8 cellular contexts compared by ENCODE assay signal in genomic region chr7:37732253-37732652, GRCh38. TPM values are rescaled to one million over a fixed set of nuclear protein-coding genes. Genes with fewer than 3 reads are reported as not detected.
DNase-seq lines count a peak whose midpoint lies in the region; ATAC-seq and TF ChIP-seq lines count a peak whose summit lies in the region.

No MANE protein-coding gene starts in this region.

- peak overlapping the region; percentile 7 for H3K4me3 ChIP-seq in mononuclear cell (ENCODE audit: low read length)

- no peaks in the 10 kb centered on the region for H3K9me3 Mint-ChIP-seq in activated CD4-positive, alpha-beta T cell treated with anti-CD3 and anti-CD28 coated beads, Interleukin-2, amount 10 ng/mL, durations not matched to agents 24 days and 14 days
- H3K9me3 Mint-ChIP-seq in dendritic cell treated with granulocyte-macrophage colony-stimulating factor and Interleukin-4, amounts not matched to agents 40 ng/mL and 50 ng/mL, for 4 days = no peaks in the 10 kb centered on the region

- H3K4me3 Mint-ChIP-seq in activated CD4-positive, alpha-beta T cell treated with anti-CD3 and anti-CD28 coated beads, Interleukin-2, amount 10 ng/mL, durations not matched to agents 24 days and 14 days = no peak overlapping the region
- no peak overlapping the region for H3K4me3 Mint-ChIP-seq in dendritic cell treated with granulocyte-macrophage colony-stimulating factor and Interleukin-4, amounts not matched to agents 40 ng/mL and 50 ng/mL, for 4 days

- peaks cover 9% of the 10 kb centered on the region for H3K27me3 Mint-ChIP-seq in activated CD4-positive, alpha-beta T cell treated with anti-CD3 and anti-CD28 coated beads, Interleukin-2, amount 10 ng/mL, durations not matched to agents 24 days and 14 days
- H3K27me3 Mint-ChIP-seq in dendritic cell treated with granulocyte-macrophage colony-stimulating factor and Interleukin-4, amounts not matched to agents 40 ng/mL and 50 ng/mL, for 4 days = no peaks in the 10 kb centered on the region

- no peaks in the 10 kb centered on the region for H3K4me1 Mint-ChIP-seq in activated CD4-positive, alpha-beta T cell treated with anti-CD3 and anti-CD28 coated beads, Interleukin-2, amount 10 ng/mL, durations not matched to agents 24 days and 14 days
- H3K4me1 Mint-ChIP-seq in dendritic cell treated with granulocyte-macrophage colony-stimulating factor and Interleukin-4, amounts not matched to agents 40 ng/mL and 50 ng/mL, for 4 days (ENCODE audit: low read depth) = peaks cover 51% of the 10 kb centered on the region

- H3K27ac Mint-ChIP-seq in activated CD4-positive, alpha-beta T cell treated with anti-CD3 and anti-CD28 coated beads, Interleukin-2, amount 10 ng/mL, durations not matched to agents 24 days and 14 days = no peak overlapping the region
- H3K27ac Mint-ChIP-seq in dendritic cell treated with granulocyte-macrophage colony-stimulating factor and Interleukin-4, amounts not matched to agents 40 ng/mL and 50 ng/mL, for 4 days = peak overlapping the region; percentile 28

- intact Hi-C loops in activated CD4-positive, alpha-beta T cell treated with anti-CD3 and anti-CD28 coated beads, Interleukin-2, amount 10 ng/mL, durations not matched to agents 24 days and 14 days (cut with micrococcal nuclease) = no loop called here
- intact Hi-C loops in dendritic cell treated with granulocyte-macrophage colony-stimulating factor and Interleukin-4, amounts not matched to agents 40 ng/mL and 50 ng/mL, for 4 days (cut with micrococcal nuclease) = loop anchor here (5.0 kb wide), 2 partner anchors 100 to 105 kb away; no protein-coding TSS in a partner anchor

- H3K36me3 Mint-ChIP-seq in activated CD4-positive, alpha-beta T cell treated with anti-CD3 and anti-CD28 coated beads, Interleukin-2, amount 10 ng/mL, durations not matched to agents 24 days and 14 days (ENCODE audit: low read depth) = no peaks in the 10 kb centered on the region
- peaks cover 89% of the 10 kb centered on the region for H3K36me3 Mint-ChIP-seq in dendritic cell treated with granulocyte-macrophage colony-stimulating factor and Interleukin-4, amounts not matched to agents 40 ng/mL and 50 ng/mL, for 4 days (ENCODE audit: low read depth)

- CTCF ChIA-PET in HEK293T (lab: Yijun Ruan, JAX) = interaction anchor here (0.5 to 1.0 kb wide), 3 partner anchors 27 to 550 kb away, joined by 3 read pairs; no protein-coding TSS in a partner anchor

- no peak for ATAC-seq in HG03025 (IDR thresholded peaks at IDR 0.05; ENCODE audit: low FRiP score, unreplicated experiment)

- no peaks in the 10 kb centered on the region for H3K9me3 ChIP-seq in mononuclear cell (ENCODE audit: low read depth, low read length)

- DNase-seq in activated CD4-positive, alpha-beta T cell treated with anti-CD3 and anti-CD28 coated beads, Interleukin-2, amount 10 ng/mL, durations not matched to agents 24 days and 14 days = peak; percentile 60
- no peak for DNase-seq in activated CD4-positive, alpha-beta T cell treated with anti-CD3 and anti-CD28 coated beads for 1 hour
- DNase-seq in HEK293T (ENCODE audit: extremely low spot score) (peak; percentile 63), NCI-H526 treated with DMSO at 0.1 percent for 48 hours (lab: John Stamatoyannopoulos, UW) (peak; percentile 26), hippocampal formation (lab: John Stamatoyannopoulos, UW) (no peak)

- POLR2A ChIA-PET in HEK293T (lab: Yijun Ruan, JAX) = no interaction called here

- peaks cover 42% of the 10 kb centered on the region for H3K4me1 ChIP-seq in mononuclear cell (ENCODE audit: insufficient read depth, low read length)

- peaks cover 3% of the 10 kb centered on the region for H3K27me3 ChIP-seq in mononuclear cell (ENCODE audit: insufficient read depth, low read length)

TF ChIP-seq in HEK293T, 16 proteins besides CTCF, POLR2A, EP300 and RAD21:
- TF ChIP-seq ELF4 (IDR thresholded peaks at IDR 0.05) (peak; percentile 64; the same call in 1 of the 2 replicates), PKNOX1 (IDR thresholded peaks at IDR 0.05) (no peak)
TF ChIP-seq in HEK293T: peak in this region for 1.

RNA-seq across cellular contexts. Expression of gene GPR141, which starts 48.7 kb away (rescaled TPM):
- total RNA-seq in activated CD4-positive, alpha-beta T cell treated with anti-CD3 and anti-CD28 coated beads, Interleukin-2, amount 10 ng/mL, durations not matched to agents 24 days and 14 days = not detected in 2 replicates
- total RNA-seq in mononuclear cell = 3.8 TPM

Comparison
In these comparisons a context has a peak if more than half of its experiments do, and no peak if none do; other contexts are left out.
1. DNase-seq: peak in activated CD4-positive, alpha-beta T cell treated with anti-CD3 and anti-CD28 coated beads, Interleukin-2, amount 10 ng/mL, durations not matched to agents 24 days and 14 days (single experiment), HEK293T (single experiment) and NCI-H526 treated with DMSO at 0.1 percent for 48 hours (single experiment); none in activated CD4-positive, alpha-beta T cell treated with anti-CD3 and anti-CD28 coated beads for 1 hour (single experiment) and hippocampal formation (0 of 2).